9 cellular contexts compared by ENCODE assay signal in genomic region chr7:22444181-22444966, GRCh38. TPM values are rescaled to one million over a fixed set of nuclear protein-coding genes. Genes with fewer than 3 reads are reported as not detected.
DNase-seq lines count a peak whose midpoint lies in the region; ATAC-seq, FAIRE-seq and TF ChIP-seq lines count a peak whose summit lies in the region.
"Had no signal": no experiment of that assay in that cellular context is flagged by ENCODE, and none has a peak within 500 bp of the region (broad histone marks: within the 10 kb centered on the region; RNA-seq: fewer than 3 reads in every experiment).

No MANE protein-coding gene starts in this region.

- H3K36me3 ChIP-seq in A673 (ENCODE audit: insufficient read depth, low read length, poor library complexity, severe bottlenecking) (no peaks in the 10 kb centered on the region), bronchial epithelial cell (ENCODE audit: control insufficient read depth, insufficient read depth, low read length) (no peaks in the 10 kb centered on the region)

- no peaks in the 10 kb centered on the region for H3K9me3 Mint-ChIP-seq in activated T-helper 1 cell treated with anti-CD3 and anti-CD28 coated beads, Interleukin-12 subunit alpha, Interleukin-12 subunit beta, Interleukin-2, Interleukin-4 antibody, amounts not matched to agents 30 ng/mL and 10 ng/mL and 1 ng/mL, durations not matched to agents 14 hours and 24 hours and 36 hours

- no peaks in the 10 kb centered on the region for H3K9me3 ChIP-seq in A673 (ENCODE audit: low read depth, low read length, poor library complexity, severe bottlenecking)

- H3K4me3 ChIP-seq in A673 (ENCODE audit: low read depth, low read length, poor library complexity, severe bottlenecking) (no peak overlapping the region), bronchial epithelial cell (ENCODE audit: low read depth, low read length) (no peak overlapping the region)

- peaks cover 21% of the 10 kb centered on the region for H3K4me1 Mint-ChIP-seq in activated T-helper 1 cell treated with anti-CD3 and anti-CD28 coated beads, Interleukin-12 subunit alpha, Interleukin-12 subunit beta, Interleukin-2, Interleukin-4 antibody, amounts not matched to agents 30 ng/mL and 10 ng/mL and 1 ng/mL, durations not matched to agents 14 hours and 24 hours and 36 hours (ENCODE audit: low read depth)

- CTCF ChIA-PET in A673 (lab: Charles Lee): no interaction called here

- H3K27ac Mint-ChIP-seq in activated T-helper 1 cell treated with anti-CD3 and anti-CD28 coated beads, Interleukin-12 subunit alpha, Interleukin-12 subunit beta, Interleukin-2, Interleukin-4 antibody, amounts not matched to agents 30 ng/mL and 10 ng/mL and 1 ng/mL, durations not matched to agents 14 hours and 24 hours and 36 hours: no peak overlapping the region

- no peak overlapping the region for H3K27ac ChIP-seq in A673 (ENCODE audit: low read depth, low read length, poor library complexity, severe bottlenecking)

- H3K27me3 ChIP-seq in A673 (replicated peaks; ENCODE audit: insufficient read depth, low read depth, low read length, poor library complexity) (no peaks in the 10 kb centered on the region), bronchial epithelial cell (ENCODE audit: control insufficient read depth, insufficient read depth, low read length) (no peaks in the 10 kb centered on the region)

- H3K27me3 Mint-ChIP-seq in activated T-helper 1 cell treated with anti-CD3 and anti-CD28 coated beads, Interleukin-12 subunit alpha, Interleukin-12 subunit beta, Interleukin-2, Interleukin-4 antibody, amounts not matched to agents 30 ng/mL and 10 ng/mL and 1 ng/mL, durations not matched to agents 14 hours and 24 hours and 36 hours (ENCODE audit: insufficient read depth): peaks cover 4% of the 10 kb centered on the region

- BruUV-seq in A673 (replicated peaks; lab: Mats Ljungman, UMichigan): no TSS peak

- intact Hi-C loops in A673 (cut with micrococcal nuclease; ENCODE audit: unreplicated experiment): no loop called here
- intact Hi-C loops in activated T-helper 1 cell treated with anti-CD3 and anti-CD28 coated beads, Interleukin-12 subunit alpha, Interleukin-12 subunit beta, Interleukin-2, Interleukin-4 antibody, amounts not matched to agents 30 ng/mL and 10 ng/mL and 1 ng/mL, durations not matched to agents 14 hours and 24 hours and 36 hours (cut with micrococcal nuclease): no loop called here

- DNase-seq in A673 (ENCODE audit: low spot score): peak; percentile 21
- peak; percentile 68 for DNase-seq in bronchial epithelial cell (ENCODE audit: low read depth)
- peak; percentile 54 for DNase-seq in medulla oblongata (ENCODE audit: extremely low spot score)
- no peak for DNase-seq in NCI-H1930 (lab: John Stamatoyannopoulos, UW)
- no peak for DNase-seq in activated T-helper 1 cell treated with anti-CD3 and anti-CD28 coated beads, Interleukin-12 subunit alpha, Interleukin-12 subunit beta, Interleukin-2, Interleukin-4 antibody, amounts not matched to agents 30 ng/mL and 10 ng/mL and 1 ng/mL, durations not matched to agents 14 hours and 24 hours and 36 hours (ENCODE audit: low spot score)
- DNase-seq in GM13976 (ENCODE audit: low spot score): no peak
- no peak for DNase-seq in NCI-H510A treated with DMSO at 0.1 percent for 48 hours (lab: John Stamatoyannopoulos, UW)
- DNase-seq: activated effector memory CD4-positive, alpha-beta T cell treated with Interleukin-2 at 50 U/mL for 16 hours had no signal

- no peak overlapping the region for H3K4me3 Mint-ChIP-seq in activated T-helper 1 cell treated with anti-CD3 and anti-CD28 coated beads, Interleukin-12 subunit alpha, Interleukin-12 subunit beta, Interleukin-2, Interleukin-4 antibody, amounts not matched to agents 30 ng/mL and 10 ng/mL and 1 ng/mL, durations not matched to agents 14 hours and 24 hours and 36 hours

- POLR2A ChIA-PET in A673 (lab: Charles Lee; ENCODE audit: low non-redundant PET): no interaction called here

- no peaks in the 10 kb centered on the region for H3K36me3 Mint-ChIP-seq in activated T-helper 1 cell treated with anti-CD3 and anti-CD28 coated beads, Interleukin-12 subunit alpha, Interleukin-12 subunit beta, Interleukin-2, Interleukin-4 antibody, amounts not matched to agents 30 ng/mL and 10 ng/mL and 1 ng/mL, durations not matched to agents 14 hours and 24 hours and 36 hours (ENCODE audit: low read depth)

- H3K4me1 ChIP-seq in A673 (ENCODE audit: insufficient read depth, low read length, poor library complexity, severe bottlenecking): peaks cover 22% of the 10 kb centered on the region

- in situ Hi-C loops in GM13976 (cut with MboI; ENCODE audit: low sequenced_read_pairs, unreplicated experiment): no loop called here

- no peak for FAIRE-seq in bronchial epithelial cell (lab: Jason Lieb, UNC)

- no peak for TF ChIP-seq CTCF in A673 (conservative IDR thresholded peaks at IDR 0.05; ENCODE audit: low read depth, low read length)
- TF ChIP-seq CTCF in bronchial epithelial cell (IDR thresholded peaks at IDR 0.05; ENCODE audit: insufficient read depth, low read length, severe bottlenecking): no peak
- TF ChIP-seq CTCF in GM13976 (IDR thresholded peaks at IDR 0.05; ENCODE audit: borderline replicate concordance, control extremely low read depth, extremely low read depth, insufficient read depth, missing control alignments): no peak

- ATAC-seq in HG03354 (IDR thresholded peaks at IDR 0.05; ENCODE audit: poor library complexity, severe bottlenecking, unreplicated experiment): peak; percentile 2

RNA-seq across cellular contexts. Expression of gene STEAP1B, which starts 55.6 kb away (rescaled TPM):
- 49.9 and 53.0 TPM in 2 replicates for total RNA-seq in A673 (2021)
- 3.7 and 5.9 TPM in 2 replicates for total RNA-seq in bronchial epithelial cell
- 0.16 TPM in 1 of 2 replicates, not detected in the other for total RNA-seq in activated T-helper 1 cell treated with anti-CD3 and anti-CD28 coated beads, Interleukin-12 subunit alpha, Interleukin-12 subunit beta, Interleukin-2, Interleukin-4 antibody, amounts not matched to agents 30 ng/mL and 10 ng/mL and 1 ng/mL, durations not matched to agents 14 hours and 24 hours and 36 hours

Comparison
In these comparisons a context has a peak if more than half of its experiments do, and no peak if none do; other contexts are left out.
1. DNase-seq: peak in A673 (single experiment), bronchial epithelial cell (single experiment) and medulla oblongata (single experiment); none in NCI-H1930 (0 of 2), activated T-helper 1 cell treated with anti-CD3 and anti-CD28 coated beads, Interleukin-12 subunit alpha, Interleukin-12 subunit beta, Interleukin-2, Interleukin-4 antibody, amounts not matched to agents 30 ng/mL and 10 ng/mL and 1 ng/mL, durations not matched to agents 14 hours and 24 hours and 36 hours (single experiment), GM13976 (single experiment) and NCI-H510A treated with DMSO at 0.1 percent for 48 hours (single experiment).